In genomic region chr3:129824926-129825541, GRCh38 we compare ENCODE assay signal across 8 cellular contexts.
DNase-seq lines count a peak whose midpoint lies in the region; ATAC-seq, FAIRE-seq and TF ChIP-seq lines count a peak whose summit lies in the region.

No MANE protein-coding gene starts in this region.

- DNase-seq in AG09309 (ENCODE audit: low read depth) = no peak
- no peak for DNase-seq in GM12891 (ENCODE audit: insufficient read length, low spot score)
- peak; percentile 82 for DNase-seq in NAMALWA (ENCODE audit: low spot score)
- DNase-seq in breast epithelium (ENCODE audit: low spot score in 2 of 2) = no peak
- DNase-seq in kidney tubule cell (ENCODE audit: low spot score) = peak; percentile 71
- DNase-seq in stimulated activated CD8-positive, alpha-beta memory T cell treated with anti-CD3 and anti-CD28 coated beads, Interleukin-4, amount 100 ng/mL, for 48 hours = peak; percentile 62

- H3K27me3 ChIP-seq in SU-DHL-6 (ENCODE audit: low read length) (no peaks in the 10 kb centered on the region), breast epithelium (no peaks in the 10 kb centered on the region)

- peak; percentile 95 for FAIRE-seq in GM12891 (lab: Jason Lieb, UNC)

- H2AFZ ChIP-seq in SU-DHL-6 (ENCODE audit: low read depth, low read length, severe bottlenecking) = no peak overlapping the region

- no peaks in the 10 kb centered on the region for H3K79me2 ChIP-seq in SU-DHL-6 (ENCODE audit: insufficient read depth, low read length)

- TF ChIP-seq CTCF in AG09309 (IDR thresholded peaks at IDR 0.05; ENCODE audit: control insufficient read depth, insufficient read depth, low read depth, low read length, missing control alignments) (peak; percentile 63), SU-DHL-6 (IDR thresholded peaks at IDR 0.05; ENCODE audit: insufficient read depth, low read length, poor library complexity, severe bottlenecking) (peak; percentile 39), breast epithelium (IDR thresholded peaks at IDR 0.05) (peak; percentile 58 to 78 (median 70))

- H3K9me3 ChIP-seq in SU-DHL-6 (ENCODE audit: insufficient read depth, low read length) (no peaks in the 10 kb centered on the region), breast epithelium (no peaks in the 10 kb centered on the region)

- ATAC-seq in HG03439 (IDR thresholded peaks at IDR 0.05; ENCODE audit: unreplicated experiment) = no peak

- H3K9me2 ChIP-seq in SU-DHL-6 (replicated peaks; ENCODE audit: insufficient read depth, low read length) = no peaks in the 10 kb centered on the region

- H3F3A ChIP-seq in SU-DHL-6 (ENCODE audit: insufficient read depth) = no peaks in the 10 kb centered on the region

- H3K36me3 ChIP-seq in SU-DHL-6 (ENCODE audit: low read length) = 0 out of 2 replicates have a peak, but pooled peaks cover 4% of the 10 kb centered on the region
- H3K36me3 ChIP-seq in breast epithelium = no peaks in the 10 kb centered on the region

- no peak overlapping the region for H3K9ac ChIP-seq in SU-DHL-6 (ENCODE audit: low read length)

- peaks cover 4% of the 10 kb centered on the region; the same call in 1 of the 2 replicates for H4K20me1 ChIP-seq in SU-DHL-6 (ENCODE audit: low read depth, low read length)

- H3K4me1 ChIP-seq in breast epithelium = no peaks in the 10 kb centered on the region

- H3K27ac ChIP-seq in SU-DHL-6 (ENCODE audit: low read depth, low read length) (no peak overlapping the region), breast epithelium (no peak overlapping the region)

- intact Hi-C loops in breast epithelium (cut with DNase I; ENCODE audit: low total_unique reads) = no loop called here

- TF ChIP-seq POLR2A in GM12891 (IDR thresholded peaks at IDR 0.05; ENCODE audit: low read depth, low read length) = no peak
- no peak for TF ChIP-seq POLR2A in breast epithelium (IDR thresholded peaks at IDR 0.05)

- H3K4me3 ChIP-seq in AG09309 (ENCODE audit: control insufficient read depth, low read depth, low read length) (no peak overlapping the region), SU-DHL-6 (ENCODE audit: insufficient read depth, low read length, poor library complexity, severe bottlenecking) (no peak overlapping the region), breast epithelium (no peak overlapping the region)

- no peak overlapping the region for H3K4me2 ChIP-seq in SU-DHL-6 (ENCODE audit: low read depth, low read length, poor library complexity, severe bottlenecking)

TF ChIP-seq in GM12891, 5 proteins besides CTCF, POLR2A, EP300 and RAD21:
- TF ChIP-seq SPI1 (IDR thresholded peaks at IDR 0.05; ENCODE audit: low read depth, low read length) (0 out of 2 replicates have a peak, but pooled peaks have one; percentile 10), POU2F2 (IDR thresholded peaks at IDR 0.05; ENCODE audit: low read depth, low read length) (0 out of 2 replicates have a peak, but pooled peaks have one; percentile 16), PAX5 (IDR thresholded peaks at IDR 0.05; ENCODE audit: insufficient read depth, low read length, severe bottlenecking) (no peak)
TF ChIP-seq in GM12891: peak in this region for 2.

Comparison
In these comparisons a context has a peak if more than half of its experiments do, and no peak if none do; other contexts are left out.
1. DNase-seq: peak in NAMALWA (single experiment), kidney tubule cell (single experiment) and stimulated activated CD8-positive, alpha-beta memory T cell treated with anti-CD3 and anti-CD28 coated beads, Interleukin-4, amount 100 ng/mL, for 48 hours (single experiment); none in AG09309 (single experiment), GM12891 (single experiment) and breast epithelium (0 of 2).
2. Peak in every context shown above with its lines, with median percentiles within 50 percentile points of each other: CTCF ChIP-seq.